19 cellular contexts compared by ENCODE assay signal in genomic region chr7:2825595-2826227, GRCh38. TPM values are rescaled to one million over a fixed set of nuclear protein-coding genes. Genes with fewer than 3 reads are reported as not detected.
DNase-seq lines count a peak whose midpoint lies in the region; ATAC-seq and TF ChIP-seq lines count a peak whose summit lies in the region.
"Had no signal": no experiment of that assay in that cellular context is flagged by ENCODE, and none has a peak within 500 bp of the region (broad histone marks: within the 10 kb centered on the region; RNA-seq: fewer than 3 reads in every experiment).

No MANE protein-coding gene starts in this region.

- H3F3A ChIP-seq in neural progenitor cell (ENCODE audit: low read depth) = peaks cover 47% of the 10 kb centered on the region

- H3K4me1 ChIP-seq in BLaER1 treated with 17β-estradiol and CSF1 and Interleukin-3, amounts not matched to agents 10 nM and 100 nM = peaks cover 41 to 84% (median 62%) of the 10 kb centered on the region in 10 experiments
- H3K4me1 ChIP-seq in OCI-LY7 (ENCODE audit: insufficient read depth, low read length, poor library complexity, severe bottlenecking) (peaks cover 65% of the 10 kb centered on the region), neural progenitor cell (peaks cover 48% of the 10 kb centered on the region)

- peaks cover 44 to 100% (median 82%) of the 10 kb centered on the region in 11 experiments; a peak in 19 of 22 replicates for H4K20me1 ChIP-seq in BLaER1 treated with 17β-estradiol and CSF1 and Interleukin-3, amounts not matched to agents 10 nM and 100 nM
- no peaks in the 10 kb centered on the region for H4K20me1 ChIP-seq in OCI-LY7 (ENCODE audit: insufficient read depth, low read length)
- H4K20me1 ChIP-seq in neural progenitor cell (ENCODE audit: low read depth) = peaks cover 59% of the 10 kb centered on the region

- peak overlapping the region in 9 of 11 experiments; percentile 28 to 95 (median 60); a peak in 17 of 22 replicates for H3K4me2 ChIP-seq in BLaER1 treated with 17β-estradiol and CSF1 and Interleukin-3, amounts not matched to agents 10 nM and 100 nM
- peak overlapping the region; percentile 80 for H3K4me2 ChIP-seq in OCI-LY7 (ENCODE audit: low read length)
- peak overlapping the region; percentile 69 for H3K4me2 ChIP-seq in neural progenitor cell

- H3K4me3 Mint-ChIP-seq in neural progenitor cell = peak overlapping the region; percentile 8
- no peak overlapping the region for H3K4me3 Mint-ChIP-seq in CD14-positive monocyte
- H3K4me3 Mint-ChIP-seq: activated CD4-positive, alpha-beta memory T cell treated with anti-CD3 and anti-CD28 coated beads, Interleukin-2, amount 10 ng/mL, durations not matched to agents 7 days and 5 days; effector memory CD8-positive, alpha-beta T cell; naive thymus-derived CD4-positive, alpha-beta T cell had no signal

- 0 out of 22 replicates have a peak overlapping the region, but pooled peaks of 2 of the 11 experiments have one; percentile 2 to 9 for H3K27ac ChIP-seq in BLaER1 treated with 17β-estradiol and CSF1 and Interleukin-3, amounts not matched to agents 10 nM and 100 nM
- H3K27ac ChIP-seq in OCI-LY7 (ENCODE audit: low read depth, low read length, poor library complexity, severe bottlenecking) (peak overlapping the region; percentile 82), neural progenitor cell (peak overlapping the region; percentile 83)
- H3K27ac ChIP-seq: VCaP had no signal

- H3K4me1 Mint-ChIP-seq in neural progenitor cell = peaks cover 58% of the 10 kb centered on the region
- peaks cover 28% of the 10 kb centered on the region for H3K4me1 Mint-ChIP-seq in CD14-positive monocyte

- no peaks in the 10 kb centered on the region for H3K9me3 ChIP-seq in BLaER1 treated with 17β-estradiol and CSF1 and Interleukin-3, amounts not matched to agents 10 nM and 100 nM (replicated peaks in 1 of 11)
- no peaks in the 10 kb centered on the region for H3K9me3 ChIP-seq in OCI-LY7 (ENCODE audit: low read length)
- H3K9me3 ChIP-seq in neural progenitor cell (ENCODE audit: low read depth) = no peaks in the 10 kb centered on the region

- no peak for ATAC-seq in HG03460 (IDR thresholded peaks at IDR 0.05; ENCODE audit: unreplicated experiment)
- ATAC-seq in GM18873 (IDR thresholded peaks at IDR 0.05; ENCODE audit: low FRiP score, unreplicated experiment) = no peak
- ATAC-seq: effector memory CD8-positive, alpha-beta T cell; naive thymus-derived CD4-positive, alpha-beta T cell had no signal

- 0 out of 22 replicates have a peak overlapping the region, but pooled peaks of 1 of the 11 experiments have one; percentile 19 for H3K9ac ChIP-seq in BLaER1 treated with 17β-estradiol and CSF1 and Interleukin-3, amounts not matched to agents 10 nM and 100 nM
- no peak overlapping the region for H3K9ac ChIP-seq in neural progenitor cell

- no TSS peak for BruUV-seq in OCI-LY7 (replicated peaks; lab: Mats Ljungman, UMichigan)

- H3K27ac Mint-ChIP-seq in neural progenitor cell = peak overlapping the region; percentile 72
- peak overlapping the region in 2 of 7 donors; percentile 22 to 48 for H3K27ac Mint-ChIP-seq in CD14-positive monocyte
- H3K27ac Mint-ChIP-seq: activated CD4-positive, alpha-beta memory T cell treated with anti-CD3 and anti-CD28 coated beads, Interleukin-2, amount 10 ng/mL, durations not matched to agents 7 days and 5 days had no signal

- CTCF ChIA-PET in OCI-LY7 (lab: Charles Lee; ENCODE audit: unreplicated experiment) = interaction anchor here (1.3 kb wide), 1 partner anchor 115 kb away, joined by 5 read pairs; no protein-coding TSS in a partner anchor

- H3K27me3 Mint-ChIP-seq in neural progenitor cell (ENCODE audit: insufficient read depth, low read depth) (peaks cover 4% of the 10 kb centered on the region), CD14-positive monocyte (ENCODE audit: low read depth in 3 of 3) (peaks cover 0 to 3% (median 0%) of the 10 kb centered on the region in 3 donors)
- H3K27me3 Mint-ChIP-seq: activated CD4-positive, alpha-beta memory T cell treated with anti-CD3 and anti-CD28 coated beads, Interleukin-2, amount 10 ng/mL, durations not matched to agents 7 days and 5 days; effector memory CD8-positive, alpha-beta T cell; IgD-negative memory B cell; naive thymus-derived CD4-positive, alpha-beta T cell had no signal

- no peaks in the 10 kb centered on the region; a peak in 1 of 22 replicates for H3K27me3 ChIP-seq in BLaER1 treated with 17β-estradiol and CSF1 and Interleukin-3, amounts not matched to agents 10 nM and 100 nM
- H3K27me3 ChIP-seq in neural progenitor cell = no peaks in the 10 kb centered on the region

- POLR2A ChIA-PET in OCI-LY7 (lab: Charles Lee) = interaction anchor here (0.8 to 1.9 kb wide), 3 partner anchors 8 to 13 kb away, joined by 3 to 6 read pairs (median 3); no protein-coding TSS in a partner anchor

- DNase-seq in OCI-LY7 (ENCODE audit: low spot score) (no peak), fibroblast of villous mesenchyme (ENCODE audit: low read depth) (peak; percentile 73), neural progenitor cell (ENCODE audit: low spot score) (peak; percentile 36), CD14-positive monocyte (ENCODE audit: low spot score) (no peak), NCI-H774 (lab: John Stamatoyannopoulos, UW) (no peak)
- DNase-seq: activated CD4-positive, alpha-beta memory T cell treated with anti-CD3 and anti-CD28 coated beads, Interleukin-2, amount 10 ng/mL, durations not matched to agents 7 days and 5 days; activated T-cell treated with anti-CD3 and anti-CD28 coated beads, Interleukin-2, amount 50 U/mL, for 48 hours; effector memory CD8-positive, alpha-beta T cell; EL; naive thymus-derived CD4-positive, alpha-beta T cell; NCI-H187; NCI-H345; NK-92 treated with Interleukin-12 subunit alpha and Interleukin-12 subunit beta, amount 100 ng/mL, for 24 hours; T-helper 1 cell had no signal

- H3K9me2 ChIP-seq in OCI-LY7 (ENCODE audit: insufficient read depth, low read length) = no peaks in the 10 kb centered on the region

- intact Hi-C loops in OCI-LY7 (cut with micrococcal nuclease; ENCODE audit: unreplicated experiment) (loop anchor here (1.0 kb wide), 1 partner anchor 12 kb away; no protein-coding TSS in a partner anchor), CD14-positive monocyte (cut with micrococcal nuclease) (no loop called here)

- H2AFZ ChIP-seq in OCI-LY7 (ENCODE audit: low read length) (no peak overlapping the region), neural progenitor cell (replicated peaks) (no peak overlapping the region)

- H3K79me2 ChIP-seq in OCI-LY7 (ENCODE audit: insufficient read depth, low read depth, low read length) (peaks cover 61% of the 10 kb centered on the region), neural progenitor cell (ENCODE audit: low read depth) (peaks cover 96% of the 10 kb centered on the region)

- H3K36me3 Mint-ChIP-seq in neural progenitor cell (peaks cover 20% of the 10 kb centered on the region), CD14-positive monocyte (peaks cover 35 to 50% of the 10 kb centered on the region in 2 donors)

- H3K9me3 Mint-ChIP-seq in neural progenitor cell = peaks cover 2% of the 10 kb centered on the region
- H3K9me3 Mint-ChIP-seq in CD14-positive monocyte = no peaks in the 10 kb centered on the region
- H3K9me3 Mint-ChIP-seq: activated CD4-positive, alpha-beta memory T cell treated with anti-CD3 and anti-CD28 coated beads, Interleukin-2, amount 10 ng/mL, durations not matched to agents 7 days and 5 days; effector memory CD8-positive, alpha-beta T cell; IgD-negative memory B cell; naive thymus-derived CD4-positive, alpha-beta T cell had no signal

- peaks cover 4 to 57% (median 35%) of the 10 kb centered on the region in 11 experiments; a peak in 17 of 22 replicates for H3K36me3 ChIP-seq in BLaER1 treated with 17β-estradiol and CSF1 and Interleukin-3, amounts not matched to agents 10 nM and 100 nM
- H3K36me3 ChIP-seq in OCI-LY7 (ENCODE audit: insufficient read depth, low read length) = peaks cover 4% of the 10 kb centered on the region; the same call in 1 of the 2 replicates
- no peaks in the 10 kb centered on the region for H3K36me3 ChIP-seq in neural progenitor cell

- TF ChIP-seq CTCF in OCI-LY7 (conservative IDR thresholded peaks at IDR 0.05; ENCODE audit: low read length) (no peak), fibroblast of villous mesenchyme (IDR thresholded peaks at IDR 0.05; ENCODE audit: insufficient read depth, low read depth, low read length) (no peak), neural progenitor cell (IDR thresholded peaks at IDR 0.05) (no peak), CD14-positive monocyte (IDR thresholded peaks at IDR 0.05) (no peak)

- no peak overlapping the region for H3K4me3 ChIP-seq in BLaER1 treated with 17β-estradiol and CSF1 and Interleukin-3, amounts not matched to agents 10 nM and 100 nM
- H3K4me3 ChIP-seq in OCI-LY7 (ENCODE audit: low read depth, low read length, poor library complexity, severe bottlenecking) (peak overlapping the region; percentile 42), fibroblast of villous mesenchyme (ENCODE audit: low read depth, low read length) (no peak overlapping the region), neural progenitor cell (no peak overlapping the region)

RNA-seq across cellular contexts. Expression of gene GNA12, which starts 18.4 kb away (rescaled TPM):
- total RNA-seq in OCI-LY7 (2014; rRNA removed; shearing (Covaris generic)) = 6.5 and 10.3 TPM in 2 replicates
- total RNA-seq in OCI-LY7 (2022) = 35.9 and 36.1 TPM in 2 replicates
- total RNA-seq in fibroblast of villous mesenchyme = 41.9 and 46.2 TPM in 2 replicates
- total RNA-seq in neural progenitor cell (ENCODE audit: low replicate concordance) = 32.2 and 34.7 TPM in 2 replicates
- 10 to 100 TPM in 1 of 2 donors, 1 to 10 TPM in 1; 3.4 to 10.6 TPM for polyA plus RNA-seq in CD14-positive monocyte

Comparison
In these comparisons a context has a peak if more than half of its experiments do, and no peak if none do; other contexts are left out.
1. DNase-seq: peak in fibroblast of villous mesenchyme (single experiment) and neural progenitor cell (single experiment); none in OCI-LY7 (single experiment), CD14-positive monocyte (single experiment) and NCI-H774 (single experiment).
2. Peak in every context shown above with its lines, with median percentiles within 50 percentile points of each other: H3K4me2 ChIP-seq.